In genomic region chr1:155966135-155966534, GRCh38 we compare ENCODE assay signal across 7 cellular contexts. TPM values are rescaled to one million over a fixed set of nuclear protein-coding genes. Genes with fewer than 3 reads are reported as not detected.
DNase-seq lines count a peak whose midpoint lies in the region; ATAC-seq and TF ChIP-seq lines count a peak whose summit lies in the region.
"Had no signal": no experiment of that assay in that cellular context is flagged by ENCODE, and none has a peak within 500 bp of the region (broad histone marks: within the 10 kb centered on the region; RNA-seq: fewer than 3 reads in every experiment).

No MANE protein-coding gene starts in this region.

- BruUV-seq in Calu3 (replicated peaks; lab: Mats Ljungman, UMichigan): no TSS peak

- H3K4me3 Mint-ChIP-seq in Calu3 (ENCODE audit: low read depth, unreplicated experiment) (no peak overlapping the region), memory B cell (peak overlapping the region; percentile 50)
- no peak overlapping the region for H3K4me3 Mint-ChIP-seq in activated CD8-positive, alpha-beta T cell treated with anti-CD3 and anti-CD28 coated beads, Interleukin-2, amount 10 ng/mL, durations not matched to agents 7 days and 5 days

- intact Hi-C loops in Calu3 (cut with micrococcal nuclease; ENCODE audit: unreplicated experiment): no loop called here

- H3K27me3 Mint-ChIP-seq in Calu3 (ENCODE audit: unreplicated experiment): no peaks in the 10 kb centered on the region
- H3K27me3 Mint-ChIP-seq in activated CD8-positive, alpha-beta T cell treated with anti-CD3 and anti-CD28 coated beads, Interleukin-2, amount 10 ng/mL, durations not matched to agents 7 days and 5 days (ENCODE audit: low read depth): no peaks in the 10 kb centered on the region
- no peaks in the 10 kb centered on the region for H3K27me3 Mint-ChIP-seq in memory B cell

- H3K27ac Mint-ChIP-seq in Calu3 (ENCODE audit: unreplicated experiment) (peak overlapping the region; percentile 40), memory B cell (peak overlapping the region; percentile 76)
- peak overlapping the region; percentile 86 for H3K27ac Mint-ChIP-seq in activated CD8-positive, alpha-beta T cell treated with anti-CD3 and anti-CD28 coated beads, Interleukin-2, amount 10 ng/mL, durations not matched to agents 7 days and 5 days

- CTCF ChIA-PET in Calu3 (lab: Charles Lee): no interaction called here
- CTCF ChIA-PET in activated CD8-positive, alpha-beta T cell treated with anti-CD3 and anti-CD28 coated beads, Interleukin-2, amount 10 ng/mL, durations not matched to agents 7 days and 5 days (lab: Charles Lee): interaction anchor here (0.8 to 5.7 kb wide), 10 partner anchors 11 to 100 kb away, joined by 3 to 33 read pairs (median 6); no protein-coding TSS in a partner anchor

- H3K4me1 Mint-ChIP-seq in Calu3 (ENCODE audit: low read depth, unreplicated experiment): peaks cover 35% of the 10 kb centered on the region
- H3K4me1 Mint-ChIP-seq in activated CD8-positive, alpha-beta T cell treated with anti-CD3 and anti-CD28 coated beads, Interleukin-2, amount 10 ng/mL, durations not matched to agents 7 days and 5 days (ENCODE audit: low read depth): peaks cover 82% of the 10 kb centered on the region
- peaks cover 74% of the 10 kb centered on the region for H3K4me1 Mint-ChIP-seq in memory B cell

- peaks cover 83% of the 10 kb centered on the region for H3K36me3 Mint-ChIP-seq in Calu3 (ENCODE audit: insufficient read depth, unreplicated experiment)
- H3K36me3 Mint-ChIP-seq in activated CD8-positive, alpha-beta T cell treated with anti-CD3 and anti-CD28 coated beads, Interleukin-2, amount 10 ng/mL, durations not matched to agents 7 days and 5 days (ENCODE audit: low read depth): peaks cover 78% of the 10 kb centered on the region
- peaks cover 45% of the 10 kb centered on the region for H3K36me3 Mint-ChIP-seq in memory B cell

- H3K9me3 Mint-ChIP-seq in Calu3 (ENCODE audit: low read depth, unreplicated experiment): no peaks in the 10 kb centered on the region
- no peaks in the 10 kb centered on the region for H3K9me3 Mint-ChIP-seq in activated CD8-positive, alpha-beta T cell treated with anti-CD3 and anti-CD28 coated beads, Interleukin-2, amount 10 ng/mL, durations not matched to agents 7 days and 5 days (ENCODE audit: insufficient read depth)
- no peaks in the 10 kb centered on the region for H3K9me3 Mint-ChIP-seq in memory B cell

- no peak for TF ChIP-seq CTCF in Calu3 (IDR thresholded peaks at IDR 0.05; ENCODE audit: unreplicated experiment)

- no peak for ATAC-seq in activated CD8-positive, alpha-beta T cell treated with anti-CD3 and anti-CD28 coated beads, Interleukin-2, amount 10 ng/mL, durations not matched to agents 7 days and 5 days
- ATAC-seq in memory B cell (ENCODE audit: low read depth) (no peak), HG02759 (IDR thresholded peaks at IDR 0.05; ENCODE audit: unreplicated experiment) (no peak)

- POLR2A ChIA-PET in activated CD8-positive, alpha-beta T cell treated with anti-CD3 and anti-CD28 coated beads, Interleukin-2, amount 10 ng/mL, durations not matched to agents 7 days and 5 days (lab: Charles Lee): interaction anchor here (4.4 kb wide), 1 partner anchor 12 kb away, joined by 28 read pairs; the partner anchor contains the start of gene ARHGEF2

- no peak for DNase-seq in Calu3
- no peak for DNase-seq in activated CD8-positive, alpha-beta T cell treated with anti-CD3 and anti-CD28 coated beads, Interleukin-2, amount 10 ng/mL, durations not matched to agents 7 days and 5 days
- no peak for DNase-seq in memory B cell (ENCODE audit: low spot score in 2 of 2)
- DNase-seq in putamen (ENCODE audit: low spot score): no peak
- no peak for DNase-seq in NCI-H1092 (lab: John Stamatoyannopoulos, UW)
- DNase-seq: kidney glomerular epithelial cell had no signal

RNA-seq across cellular contexts. Expression of gene ARHGEF2, which starts 12.2 kb away (rescaled TPM):
- 69.2 and 97.6 TPM in 2 replicates for total RNA-seq in Calu3 (2022)
- 100 to 1,000 TPM; 142 to 147 TPM for total RNA-seq in activated CD8-positive, alpha-beta T cell treated with anti-CD3 and anti-CD28 coated beads, Interleukin-2, amount 10 ng/mL, durations not matched to agents 7 days and 5 days

RNA-seq across cellular contexts. Expression of gene RXFP4, which starts 24.7 kb away (rescaled TPM):
- total RNA-seq in Calu3 (2022): not detected in 2 replicates
- total RNA-seq in activated CD8-positive, alpha-beta T cell treated with anti-CD3 and anti-CD28 coated beads, Interleukin-2, amount 10 ng/mL, durations not matched to agents 7 days and 5 days: not detected

RNA-seq across cellular contexts. Expression of gene KHDC4, which starts 31.9 kb away (rescaled TPM):
- 99.3 and 107 TPM in 2 replicates for total RNA-seq in Calu3 (2022)
- 10 to 100 TPM; 64.5 to 68.9 TPM for total RNA-seq in activated CD8-positive, alpha-beta T cell treated with anti-CD3 and anti-CD28 coated beads, Interleukin-2, amount 10 ng/mL, durations not matched to agents 7 days and 5 days

RNA-seq across cellular contexts. Expression of gene SSR2, which starts 54.6 kb away (rescaled TPM):
- 215 and 246 TPM in 2 replicates for total RNA-seq in Calu3 (2022)
- total RNA-seq in activated CD8-positive, alpha-beta T cell treated with anti-CD3 and anti-CD28 coated beads, Interleukin-2, amount 10 ng/mL, durations not matched to agents 7 days and 5 days: 100 to 1,000 TPM; 216 to 233 TPM

RNA-seq across cellular contexts. Expression of gene RIT1, which starts 55.0 kb away (rescaled TPM):
- 34.4 and 34.7 TPM in 2 replicates for total RNA-seq in Calu3 (2022)
- 10 to 100 TPM; 26.0 to 26.4 TPM for total RNA-seq in activated CD8-positive, alpha-beta T cell treated with anti-CD3 and anti-CD28 coated beads, Interleukin-2, amount 10 ng/mL, durations not matched to agents 7 days and 5 days
